Comparison of ENCODE assay signal across 1 cellular context in genomic region chr11:121717296-121717695, GRCh38.
TF ChIP-seq lines count a peak whose summit lies in the region.

No MANE protein-coding gene starts in this region.

TF ChIP-seq in IMR-90, 13 proteins besides CTCF, POLR2A, EP300 and RAD21 (continued from another document):
- TF ChIP-seq USF2 (IDR thresholded peaks at IDR 0.05; ENCODE audit: low read depth, low read length) (no peak), BHLHE40 (IDR thresholded peaks at IDR 0.05; ENCODE audit: low read depth, low read length) (no peak), MAZ (IDR thresholded peaks at IDR 0.05; ENCODE audit: borderline replicate concordance, low read depth, low read length) (no peak)
